35 cellular contexts compared by ENCODE assay signal in genomic region chr15:62637498-62637897, GRCh38.
DNase-seq lines count a peak whose midpoint lies in the region; FAIRE-seq and TF ChIP-seq lines count a peak whose summit lies in the region.
"Had no signal": no experiment of that assay in that cellular context is flagged by ENCODE, and none has a peak within 500 bp of the region (broad histone marks: within the 10 kb centered on the region; RNA-seq: fewer than 3 reads in every experiment).

No MANE protein-coding gene starts in this region.

- H3K4me1 Mint-ChIP-seq in glutamatergic neuron (ENCODE audit: low read depth, unreplicated experiment) (peaks cover 16% of the 10 kb centered on the region), osteocyte (ENCODE audit: unreplicated experiment) (no peaks in the 10 kb centered on the region)

- H3K4me3 Mint-ChIP-seq in glutamatergic neuron (ENCODE audit: unreplicated experiment) (no peak overlapping the region), osteocyte (ENCODE audit: unreplicated experiment) (no peak overlapping the region)
- H3K4me3 Mint-ChIP-seq: activated CD8-positive, alpha-beta T cell treated with anti-CD3 and anti-CD28 coated beads for 36 hours; activated naive CD4-positive, alpha-beta T cell treated with anti-CD3 and anti-CD28 coated beads for 36 hours; activated T-helper 1 cell treated with anti-CD3 and anti-CD28 coated beads, Interleukin-12 subunit alpha, Interleukin-12 subunit beta, Interleukin-2, Interleukin-4 antibody, amounts not matched to agents 30 ng/mL and 10 ng/mL and 1 ng/mL, durations not matched to agents 14 hours and 24 hours and 36 hours; effector memory CD8-positive, alpha-beta T cell; naive thymus-derived CD8-positive, alpha-beta T cell; stimulated activated effector memory CD8-positive, alpha-beta T cell treated with anti-CD3 and anti-CD28 coated beads, Interleukin-12 subunit alpha, Interleukin-12 subunit beta, amount 100 ng/mL, for 72 hours; T-helper 1 cell treated with Interleukin-12 subunit alpha and Interleukin-12 subunit beta and Interleukin-4 antibody, amounts not matched to agents 30 μg/mL and 1 μg/mL, for 36 hours had no signal

- DNase-seq in ELF-1 (ENCODE audit: low read depth, low spot score) (peak; percentile 32), SK-N-SH (peak; percentile 77), glutamatergic neuron (no peak), osteocyte (ENCODE audit: extremely low spot score, unreplicated experiment) (peak; percentile 36), NCI-H2107 treated with DMSO at 0.1 percent for 48 hours (lab: John Stamatoyannopoulos, UW; ENCODE audit: unreplicated experiment) (no peak), GM19239 (ENCODE audit: insufficient read length, low spot score) (no peak), GM19238 (ENCODE audit: insufficient read length, low spot score) (no peak)
- DNase-seq: activated CD4-positive, alpha-beta T cell treated with anti-CD3 and anti-CD28 coated beads for 1 hour; activated CD8-positive, alpha-beta memory T cell treated with anti-CD3 and anti-CD28 coated beads, Interleukin-2, amount 50 U/mL, for 48 hours; activated CD8-positive, alpha-beta T cell treated with anti-CD3 and anti-CD28 coated beads for 36 hours; activated naive CD4-positive, alpha-beta T cell treated with anti-CD3 and anti-CD28 coated beads for 36 hours; central memory CD4-positive, alpha-beta T cell; effector memory CD8-positive, alpha-beta T cell; EL; foreskin fibroblast; heart left ventricle; Karpas-422; midbrain; naive thymus-derived CD8-positive, alpha-beta T cell; NCI-H1436; NCI-H2107; NCI-H446 treated with DMSO at 0.1 percent for 48 hours; NCI-H774; ovary; retina; RPMI8226 had no signal

- TF ChIP-seq CTCF in SK-N-SH (IDR thresholded peaks at IDR 0.05), result no peak
- no peak for TF ChIP-seq CTCF in glutamatergic neuron (IDR thresholded peaks at IDR 0.05; ENCODE audit: partially characterized antibody, unreplicated experiment)
- TF ChIP-seq CTCF in osteocyte (IDR thresholded peaks at IDR 0.05), result no peak

- POLR2A ChIA-PET in SK-N-SH (lab: Yijun Ruan, JAX), result interaction anchor here (0.8 to 2.0 kb wide), 5 partner anchors 14 to 246 kb away, joined by 3 to 13 read pairs (median 3); no protein-coding TSS in a partner anchor

- no peaks in the 10 kb centered on the region for H3F3A ChIP-seq in SK-N-SH (replicated peaks; ENCODE audit: insufficient read depth)

- no peak overlapping the region for H3K9ac ChIP-seq in SK-N-SH

- H3K27me3 Mint-ChIP-seq in glutamatergic neuron (ENCODE audit: unreplicated experiment), result no peaks in the 10 kb centered on the region
- no peaks in the 10 kb centered on the region for H3K27me3 Mint-ChIP-seq in osteocyte (ENCODE audit: unreplicated experiment)

- H3K27me3 ChIP-seq in SK-N-SH (ENCODE audit: insufficient read depth), result no peaks in the 10 kb centered on the region
- H3K27me3 ChIP-seq: heart left ventricle, ovary, tibial nerve had no signal

- FAIRE-seq in GM19239 (lab: Jason Lieb, UNC), result no peak
- FAIRE-seq: GM12878, keratinocyte, TTC549 had no signal

- peaks cover 2% of the 10 kb centered on the region for H3K9me3 Mint-ChIP-seq in glutamatergic neuron (ENCODE audit: unreplicated experiment)
- no peaks in the 10 kb centered on the region for H3K9me3 Mint-ChIP-seq in osteocyte (ENCODE audit: unreplicated experiment)
- H3K9me3 Mint-ChIP-seq: activated CD8-positive, alpha-beta T cell treated with anti-CD3 and anti-CD28 coated beads for 36 hours; activated naive CD4-positive, alpha-beta T cell treated with anti-CD3 and anti-CD28 coated beads for 36 hours; activated T-helper 1 cell treated with anti-CD3 and anti-CD28 coated beads, Interleukin-12 subunit alpha, Interleukin-12 subunit beta, Interleukin-2, Interleukin-4 antibody, amounts not matched to agents 30 ng/mL and 10 ng/mL and 1 ng/mL, durations not matched to agents 14 hours and 24 hours and 36 hours; effector memory CD8-positive, alpha-beta T cell; naive thymus-derived CD8-positive, alpha-beta T cell; stimulated activated effector memory CD8-positive, alpha-beta T cell treated with anti-CD3 and anti-CD28 coated beads, Interleukin-12 subunit alpha, Interleukin-12 subunit beta, amount 100 ng/mL, for 72 hours; T-helper 1 cell treated with Interleukin-12 subunit alpha and Interleukin-12 subunit beta and Interleukin-4 antibody, amounts not matched to agents 30 μg/mL and 1 μg/mL, for 36 hours had no signal

- H3K27ac ChIP-seq in SK-N-SH (ENCODE audit: low read depth in 2 of 2, low read length in 1 of 2), result peak overlapping the region; percentile 47 to 87; a peak in 3 of 4 replicates
- H3K27ac ChIP-seq: C4-2B, heart left ventricle, ovary, SK-N-MC, tibial nerve had no signal

- H3K27ac Mint-ChIP-seq in glutamatergic neuron (ENCODE audit: unreplicated experiment) (peak overlapping the region; percentile 3), osteocyte (ENCODE audit: unreplicated experiment) (no peak overlapping the region)
- H3K27ac Mint-ChIP-seq: activated CD8-positive, alpha-beta T cell treated with anti-CD3 and anti-CD28 coated beads for 36 hours; activated naive CD4-positive, alpha-beta T cell treated with anti-CD3 and anti-CD28 coated beads for 36 hours; activated T-helper 1 cell treated with anti-CD3 and anti-CD28 coated beads, Interleukin-12 subunit alpha, Interleukin-12 subunit beta, Interleukin-2, Interleukin-4 antibody, amounts not matched to agents 30 ng/mL and 10 ng/mL and 1 ng/mL, durations not matched to agents 14 hours and 24 hours and 36 hours; effector memory CD8-positive, alpha-beta T cell; stimulated activated effector memory CD8-positive, alpha-beta T cell treated with anti-CD3 and anti-CD28 coated beads, Interleukin-12 subunit alpha, Interleukin-12 subunit beta, amount 100 ng/mL, for 72 hours; T-helper 1 cell treated with Interleukin-12 subunit alpha and Interleukin-12 subunit beta and Interleukin-4 antibody, amounts not matched to agents 30 μg/mL and 1 μg/mL, for 36 hours had no signal

- H3K79me2 ChIP-seq in SK-N-SH (ENCODE audit: insufficient read depth), result no peaks in the 10 kb centered on the region; the same call in 1 of the 2 replicates

- peaks cover 15 to 48% of the 10 kb centered on the region in 2 experiments; a peak in 3 of 4 replicates for H3K4me1 ChIP-seq in SK-N-SH (ENCODE audit: control insufficient read depth in 1 of 2, insufficient read depth in 2 of 2, low read depth in 1 of 2, low read length in 1 of 2)

- CTCF ChIA-PET in SK-N-SH (lab: Yijun Ruan, JAX), result interaction anchor here (0.8 to 2.6 kb wide), 10 partner anchors 12 to 410 kb away, joined by 3 to 15 read pairs (median 4); no protein-coding TSS in a partner anchor

- H3K36me3 Mint-ChIP-seq in glutamatergic neuron (ENCODE audit: unreplicated experiment), result no peaks in the 10 kb centered on the region
- H3K36me3 Mint-ChIP-seq in osteocyte (ENCODE audit: unreplicated experiment), result no peaks in the 10 kb centered on the region
- H3K36me3 Mint-ChIP-seq: naive thymus-derived CD8-positive, alpha-beta T cell; stimulated activated effector memory CD8-positive, alpha-beta T cell treated with anti-CD3 and anti-CD28 coated beads, Interleukin-12 subunit alpha, Interleukin-12 subunit beta, amount 100 ng/mL, for 72 hours had no signal

- no peak overlapping the region for H3K4me3 ChIP-seq in SK-N-SH (ENCODE audit: low read depth in 2 of 2, low read length in 1 of 2)
- H3K4me3 ChIP-seq: GM12878, heart left ventricle, ovary, SK-N-MC, tibial nerve had no signal

- peak overlapping the region; percentile 49 for H3K4me2 ChIP-seq in SK-N-SH

- no peaks in the 10 kb centered on the region for H3K9me2 ChIP-seq in SK-N-SH

- H4K20me1 ChIP-seq in SK-N-SH (ENCODE audit: insufficient read depth), result no peaks in the 10 kb centered on the region

- peak; percentile 16; the same call in 1 of the 2 replicates for TF ChIP-seq RAD21 in SK-N-SH (IDR thresholded peaks at IDR 0.05; ENCODE audit: low read length)

- 0 out of 2 replicates have a peak overlapping the region, but pooled peaks have one; percentile 0 for H2AFZ ChIP-seq in SK-N-SH (ENCODE audit: low read depth)

- peak in 1 of 2 experiments; percentile 95; a peak in 3 of 4 replicates for TF ChIP-seq EP300 in SK-N-SH (IDR thresholded peaks at IDR 0.05; ENCODE audit: borderline replicate concordance in 1 of 2, low read depth in 1 of 2, low read length in 1 of 2)

- H3K36me3 ChIP-seq in SK-N-SH (replicated peaks in 1 of 2; ENCODE audit: control insufficient read depth in 1 of 2, insufficient read depth in 2 of 2, low read length in 1 of 2), result no peaks in the 10 kb centered on the region
- H3K36me3 ChIP-seq: heart left ventricle, ovary, tibial nerve had no signal

- H3K9me3 ChIP-seq in SK-N-SH, result no peaks in the 10 kb centered on the region
- H3K9me3 ChIP-seq: ovary, tibial nerve had no signal

- WGBS in SK-N-SH (ENCODE audit: low lambda C conversion rate), result 45% methylated on average over 6 of the region's 6 CpGs

TF ChIP-seq in SK-N-SH, 30 proteins besides CTCF, POLR2A, EP300 and RAD21 (continues in another document):
- TF ChIP-seq TCF12 (IDR thresholded peaks at IDR 0.05), result peak; percentile 85
- TF ChIP-seq FOXM1 (IDR thresholded peaks at IDR 0.05; ENCODE audit: low read depth), result no peak
- TF ChIP-seq CHD2 (IDR thresholded peaks at IDR 0.05; ENCODE audit: low read length, partially characterized antibody), result peak; percentile 66
- TF ChIP-seq MEF2A (IDR thresholded peaks at IDR 0.05; ENCODE audit: borderline replicate concordance, low read depth), result no peak
- TF ChIP-seq TAF1 (IDR thresholded peaks at IDR 0.05; ENCODE audit: borderline replicate concordance, low read depth, low read length), result no peak
- TF ChIP-seq USF1 (IDR thresholded peaks at IDR 0.05; ENCODE audit: borderline replicate concordance, low read depth), result no peak
- TF ChIP-seq SIN3A (IDR thresholded peaks at IDR 0.05; ENCODE audit: borderline replicate concordance, low read depth, low read length), result peak; percentile 33; the same call in 1 of the 2 replicates

Comparison
In these comparisons a context has a peak if more than half of its experiments do, and no peak if none do; other contexts are left out.
1. DNase-seq: peak in ELF-1 (single experiment), SK-N-SH (single experiment) and osteocyte (single experiment); none in glutamatergic neuron (single experiment), NCI-H2107 treated with DMSO at 0.1 percent for 48 hours (single experiment), GM19239 (single experiment) and GM19238 (single experiment).